Comparison of ENCODE assay signal across 1 cellular context in genomic region chr4:113502476-113502875, GRCh38.
TF ChIP-seq lines count a peak whose summit lies in the region.

No MANE protein-coding gene starts in this region.

TF ChIP-seq in HepG2, 621 proteins besides CTCF, POLR2A, EP300 and RAD21 (continued from another document):
- TF ChIP-seq, protein P1, sequence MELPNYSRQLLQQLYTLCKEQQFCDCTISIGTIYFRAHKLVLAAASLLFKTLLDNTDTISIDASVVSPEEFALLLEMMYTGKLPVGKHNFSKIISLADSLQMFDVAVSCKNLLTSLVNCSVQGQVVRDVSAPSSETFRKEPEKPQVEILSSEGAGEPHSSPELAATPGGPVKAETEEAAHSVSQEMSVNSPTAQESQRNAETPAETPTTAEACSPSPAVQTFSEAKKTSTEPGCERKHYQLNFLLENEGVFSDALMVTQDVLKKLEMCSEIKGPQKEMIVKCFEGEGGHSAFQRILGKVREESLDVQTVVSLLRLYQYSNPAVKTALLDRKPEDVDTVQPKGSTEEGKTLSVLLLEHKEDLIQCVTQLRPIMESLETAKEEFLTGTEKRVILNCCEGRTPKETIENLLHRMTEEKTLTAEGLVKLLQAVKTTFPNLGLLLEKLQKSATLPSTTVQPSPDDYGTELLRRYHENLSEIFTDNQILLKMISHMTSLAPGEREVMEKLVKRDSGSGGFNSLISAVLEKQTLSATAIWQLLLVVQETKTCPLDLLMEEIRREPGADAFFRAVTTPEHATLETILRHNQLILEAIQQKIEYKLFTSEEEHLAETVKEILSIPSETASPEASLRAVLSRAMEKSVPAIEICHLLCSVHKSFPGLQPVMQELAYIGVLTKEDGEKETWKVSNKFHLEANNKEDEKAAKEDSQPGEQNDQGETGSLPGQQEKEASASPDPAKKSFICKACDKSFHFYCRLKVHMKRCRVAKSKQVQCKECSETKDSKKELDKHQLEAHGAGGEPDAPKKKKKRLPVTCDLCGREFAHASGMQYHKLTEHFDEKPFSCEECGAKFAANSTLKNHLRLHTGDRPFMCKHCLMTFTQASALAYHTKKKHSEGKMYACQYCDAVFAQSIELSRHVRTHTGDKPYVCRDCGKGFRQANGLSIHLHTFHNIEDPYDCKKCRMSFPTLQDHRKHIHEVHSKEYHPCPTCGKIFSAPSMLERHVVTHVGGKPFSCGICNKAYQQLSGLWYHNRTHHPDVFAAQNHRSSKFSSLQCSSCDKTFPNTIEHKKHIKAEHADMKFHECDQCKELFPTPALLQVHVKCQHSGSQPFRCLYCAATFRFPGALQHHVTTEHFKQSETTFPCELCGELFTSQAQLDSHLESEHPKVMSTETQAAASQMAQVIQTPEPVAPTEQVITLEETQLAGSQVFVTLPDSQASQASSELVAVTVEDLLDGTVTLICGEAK (IDR thresholded peaks at IDR 0.05) = no peak
- TF ChIP-seq, protein P1 (CRISPR knock-in tag; IDR thresholded peaks at IDR 0.05) = no peak
